ENCODE assay signal across 21 cellular contexts in the genomic region with DNA sequence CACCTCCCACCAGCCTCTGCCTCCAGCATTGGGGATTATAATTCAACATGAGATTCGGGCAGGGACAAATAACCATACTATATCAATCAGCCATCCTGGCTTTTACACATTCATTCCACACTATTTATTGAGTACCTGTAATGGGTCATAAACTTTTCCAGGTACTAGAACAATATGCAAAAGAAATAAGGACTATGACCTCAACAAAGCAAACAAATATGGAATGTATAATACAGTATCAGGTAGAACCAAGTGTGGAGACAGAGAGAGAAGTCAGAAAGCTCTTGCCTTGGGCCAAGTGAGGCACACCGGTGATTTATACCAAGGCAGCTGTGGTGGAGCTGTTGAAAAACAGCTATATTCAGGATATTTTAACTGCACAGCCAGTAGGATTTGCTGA.
DNase-seq lines count a peak whose midpoint lies in the region; ATAC-seq, FAIRE-seq and TF ChIP-seq lines count a peak whose summit lies in the region.
"Had no signal": no experiment of that assay in that cellular context is flagged by ENCODE, and none has a peak within 500 bp of the region (broad histone marks: within the 10 kb centered on the region; RNA-seq: fewer than 3 reads in every experiment).

No MANE protein-coding gene starts in this region.

- no peaks in the 10 kb centered on the region for H3K79me2 ChIP-seq in hepatocyte

- H3K4me1 Mint-ChIP-seq in Caco-2 (ENCODE audit: low read depth, unreplicated experiment): peaks cover 20% of the 10 kb centered on the region

- POLR2A ChIA-PET in Caco-2 (lab: Charles Lee): no interaction called here

- H3K4me3 Mint-ChIP-seq in Caco-2 (ENCODE audit: unreplicated experiment): no peak overlapping the region
- H3K4me3 Mint-ChIP-seq: CD4-positive, alpha-beta T cell had no signal

- H3K36me3 ChIP-seq in Caco-2 (ENCODE audit: control insufficient read depth, insufficient read depth, low read length) (no peaks in the 10 kb centered on the region), hepatocyte (replicated peaks; ENCODE audit: insufficient read depth, low read depth) (no peaks in the 10 kb centered on the region), small intestine (ENCODE audit: control insufficient read depth in 2 of 2, insufficient read depth in 2 of 2, low read length in 2 of 2) (no peaks in the 10 kb centered on the region), Peyer's patch (no peaks in the 10 kb centered on the region)
- H3K36me3 ChIP-seq: HAP-1 had no signal

- TF ChIP-seq POLR2A in Peyer's patch (IDR thresholded peaks at IDR 0.05): no peak

- no peak for TF ChIP-seq CTCF in Caco-2 (IDR thresholded peaks at IDR 0.05; ENCODE audit: insufficient read depth in 1 of 2, low read depth in 1 of 2, low read length in 1 of 2, severe bottlenecking in 1 of 2, unreplicated experiment in 1 of 2)
- no peak for TF ChIP-seq CTCF in hepatocyte (IDR thresholded peaks at IDR 0.05; ENCODE audit: poor library complexity)
- peak in 1 of 6 experiments; percentile 6 for TF ChIP-seq CTCF in Peyer's patch (IDR thresholded peaks at IDR 0.05)

- H3K9me2 ChIP-seq in hepatocyte (replicated peaks; ENCODE audit: insufficient read depth): no peaks in the 10 kb centered on the region

- H3K9me3 ChIP-seq in Caco-2: no peaks in the 10 kb centered on the region
- no peaks in the 10 kb centered on the region for H3K9me3 ChIP-seq in hepatocyte (ENCODE audit: low read depth)
- H3K9me3 ChIP-seq in small intestine (ENCODE audit: control insufficient read depth, low read depth): no peaks in the 10 kb centered on the region
- H3K9me3 ChIP-seq in Peyer's patch: no peaks in the 10 kb centered on the region
- H3K9me3 ChIP-seq: A549, HAP-1 had no signal

- no peak for FAIRE-seq in small intestine (lab: Jason Lieb, UNC)
- FAIRE-seq: A549, GM12878, GM19239, H1, HTR-8/SVneo, K562 had no signal

- H3K27me3 ChIP-seq in Caco-2 (replicated peaks; ENCODE audit: control insufficient read depth, insufficient read depth, low read length): no peaks in the 10 kb centered on the region
- no peaks in the 10 kb centered on the region for H3K27me3 ChIP-seq in hepatocyte
- H3K27me3 ChIP-seq in small intestine (ENCODE audit: control insufficient read depth in 2 of 2, insufficient read depth in 2 of 2, low read length in 2 of 2): no peaks in the 10 kb centered on the region
- no peaks in the 10 kb centered on the region for H3K27me3 ChIP-seq in Peyer's patch

- no peaks in the 10 kb centered on the region for H3K27me3 Mint-ChIP-seq in Caco-2 (ENCODE audit: insufficient read depth, unreplicated experiment)
- H3K27me3 Mint-ChIP-seq: CD4-positive, alpha-beta T cell had no signal

- H4K20me1 ChIP-seq in hepatocyte (ENCODE audit: insufficient read depth, poor library complexity, severe bottlenecking): no peaks in the 10 kb centered on the region

- no peak overlapping the region for H3K4me2 ChIP-seq in hepatocyte
- H3K4me2 ChIP-seq: A549 had no signal

- H3K4me3 ChIP-seq in Caco-2 (ENCODE audit: low read depth, low read length) (no peak overlapping the region), hepatocyte (no peak overlapping the region), small intestine (ENCODE audit: low read depth in 1 of 2, low read length in 2 of 2) (no peak overlapping the region), Peyer's patch (no peak overlapping the region)
- H3K4me3 ChIP-seq: A549, GM12878, HAP-1, K562 had no signal

- intact Hi-C loops in Caco-2 (cut with micrococcal nuclease; ENCODE audit: unreplicated experiment): no loop called here

- H3K27ac ChIP-seq in hepatocyte: peak overlapping the region; percentile 52
- no peak overlapping the region for H3K27ac ChIP-seq in small intestine (ENCODE audit: low read depth in 1 of 2, low read length in 1 of 2)
- H3K27ac ChIP-seq in Peyer's patch: peak overlapping the region in 2 of 4 donors; percentile 43 to 59
- H3K27ac ChIP-seq: A549, C4-2B had no signal

- ATAC-seq in GM18861 (IDR thresholded peaks at IDR 0.05; ENCODE audit: unreplicated experiment): no peak
- ATAC-seq: A549, GM12878, K562 had no signal

- 80% methylated on average over 2 of the region's 2 CpGs for WGBS in hepatocyte (ENCODE audit: low lambda C conversion rate, missing lambda C conversion rate)
- WGBS in small intestine, 3 donors: 14 to 50% (median 35%) methylated on average over 2 of the region's 2 CpGs

- no TSS peak for BruUV-seq in Caco-2 (replicated peaks; lab: Mats Ljungman, UMichigan)

- H2AFZ ChIP-seq in hepatocyte: no peak overlapping the region

- DNase-seq in Caco-2 (no peak), NCI-H526 treated with DMSO at 0.1 percent for 48 hours (lab: John Stamatoyannopoulos, UW) (peak; percentile 44), hepatocyte (ENCODE audit: low spot score) (no peak), small intestine (peak; percentile 78), Peyer's patch (no peak)
- DNase-seq in activated CD8-positive, alpha-beta memory T cell treated with anti-CD3 and anti-CD28 coated beads, Interleukin-2, amount 50 U/mL, for 48 hours: no peak
- DNase-seq: AML-193; CD4-positive, alpha-beta T cell; DMS153; DND-41; EL; IMR-90 had no signal

- CTCF ChIA-PET in Caco-2 (lab: Charles Lee): no interaction called here

- peaks cover 16% of the 10 kb centered on the region for H3K4me1 ChIP-seq in Caco-2
- peaks cover 11% of the 10 kb centered on the region for H3K4me1 ChIP-seq in hepatocyte (ENCODE audit: insufficient read depth)
- H3K4me1 ChIP-seq in small intestine (ENCODE audit: control insufficient read depth in 2 of 2, insufficient read depth in 1 of 2, low read depth in 1 of 2, low read length in 1 of 2): peaks cover 2% of the 10 kb centered on the region in 2 donors
- peaks cover 0 to 10% (median 0%) of the 10 kb centered on the region in 4 donors for H3K4me1 ChIP-seq in Peyer's patch
- H3K4me1 ChIP-seq: A549, HAP-1 had no signal

- H3K27ac Mint-ChIP-seq in Caco-2 (ENCODE audit: unreplicated experiment): peak overlapping the region; percentile 3
- H3K27ac Mint-ChIP-seq: CD4-positive, alpha-beta T cell had no signal

- H3K9me3 Mint-ChIP-seq in Caco-2 (ENCODE audit: unreplicated experiment): peaks cover 8% of the 10 kb centered on the region
- H3K9me3 Mint-ChIP-seq: CD4-positive, alpha-beta T cell had no signal

- H3K36me3 Mint-ChIP-seq in Caco-2 (ENCODE audit: insufficient read depth, unreplicated experiment): no peaks in the 10 kb centered on the region

Comparison
In these comparisons a context has a peak if more than half of its experiments do, and no peak if none do; other contexts are left out.
1. DNase-seq: peak in NCI-H526 treated with DMSO at 0.1 percent for 48 hours (single experiment) and small intestine (single experiment); none in Caco-2 (0 of 2), hepatocyte (single experiment), Peyer's patch (0 of 3) and activated CD8-positive, alpha-beta memory T cell treated with anti-CD3 and anti-CD28 coated beads, Interleukin-2, amount 50 U/mL, for 48 hours (single experiment).